In genomic region chr10:132447446-132448247, GRCh38 we compare ENCODE assay signal across 8 cellular contexts. TPM values are rescaled to one million over a fixed set of nuclear protein-coding genes. Genes with fewer than 3 reads are reported as not detected.
DNase-seq lines count a peak whose midpoint lies in the region; ATAC-seq and TF ChIP-seq lines count a peak whose summit lies in the region.

No MANE protein-coding gene starts in this region.

- ATAC-seq in GM21423 (IDR thresholded peaks at IDR 0.05; ENCODE audit: unreplicated experiment) = no peak
- ATAC-seq in HG03378 (IDR thresholded peaks at IDR 0.05; ENCODE audit: unreplicated experiment) = no peak

- peak; percentile 49 for DNase-seq in GM10266 (ENCODE audit: extremely low spot score)
- DNase-seq in RPMI8226 = peak; percentile 56
- peak; percentile 77 for DNase-seq in activated naive CD4-positive, alpha-beta T cell treated with Interleukin-2 at 50 U/mL for 16 hours
- DNase-seq in kidney epithelial cell (ENCODE audit: low read depth) = peak; percentile 71
- peak; percentile 55 for DNase-seq in stimulated activated CD8-positive, alpha-beta memory T cell treated with anti-CD3 and anti-CD28 coated beads, Interleukin-12 subunit alpha, Interleukin-12 subunit beta, amount 100 ng/mL, for 1 hour (ENCODE audit: low read depth)
- no peak for DNase-seq in D341Med (ENCODE audit: low spot score)

- H3K27me3 ChIP-seq in kidney epithelial cell (ENCODE audit: control insufficient read depth, insufficient read depth, low read length) = no peaks in the 10 kb centered on the region

- TF ChIP-seq CTCF in GM10266 (IDR thresholded peaks at IDR 0.05; ENCODE audit: control insufficient read depth, insufficient read depth, low read depth, missing control alignments) = no peak
- no peak for TF ChIP-seq CTCF in kidney epithelial cell (IDR thresholded peaks at IDR 0.05; ENCODE audit: insufficient read depth, low read length, poor library complexity, severe bottlenecking)

- H3K4me3 ChIP-seq in kidney epithelial cell (ENCODE audit: low read depth, low read length) = no peak overlapping the region

- no peaks in the 10 kb centered on the region for H3K36me3 ChIP-seq in kidney epithelial cell (ENCODE audit: control insufficient read depth, insufficient read depth, low read length)

RNA-seq across cellular contexts. Expression of gene PWWP2B, which starts 50.6 kb away (rescaled TPM):
- 25.2 and 27.1 TPM in 2 replicates for total RNA-seq in kidney epithelial cell
